In the genomic region with DNA sequence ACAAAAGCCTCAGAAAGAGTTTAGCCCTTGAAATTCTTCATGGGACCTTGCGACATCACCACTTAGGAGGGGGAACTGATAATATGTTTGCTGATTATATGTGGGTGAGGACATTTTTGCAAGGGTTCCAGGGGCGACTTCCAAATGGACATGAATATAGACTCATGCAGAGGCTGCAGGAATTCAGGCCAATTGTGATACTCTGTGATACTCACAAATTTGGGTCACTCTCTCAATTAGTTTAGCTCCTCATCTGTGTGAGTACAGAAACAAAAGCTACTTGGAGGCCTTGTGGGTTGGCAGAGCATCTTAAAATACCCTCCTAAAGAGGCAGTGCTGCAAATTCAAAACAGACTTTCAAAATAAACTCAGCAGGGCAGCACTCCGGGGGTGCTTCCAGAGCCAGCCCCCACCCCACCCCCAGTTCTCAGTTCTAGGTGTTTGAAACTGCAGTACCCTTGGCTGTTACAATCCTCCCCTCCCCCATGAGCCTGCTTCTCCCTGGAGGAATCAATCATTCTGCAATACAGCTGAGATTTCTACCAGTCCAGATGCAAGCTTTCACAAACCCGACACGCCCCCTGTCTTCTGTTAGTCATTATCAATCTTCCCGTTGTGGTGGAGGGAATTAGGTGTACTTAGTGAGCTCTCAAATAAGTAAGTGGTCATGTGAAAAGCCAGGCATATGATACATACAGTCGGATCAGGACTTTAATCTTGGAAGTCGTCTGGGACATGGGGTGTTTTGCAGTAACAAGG, we compare ENCODE assay signal across 9 cellular contexts.
DNase-seq lines count a peak whose midpoint lies in the region; ATAC-seq, FAIRE-seq and TF ChIP-seq lines count a peak whose summit lies in the region.
"Had no signal": no experiment of that assay in that cellular context is flagged by ENCODE, and none has a peak within 500 bp of the region (broad histone marks: within the 10 kb centered on the region; RNA-seq: fewer than 3 reads in every experiment).

No MANE protein-coding gene starts in this region.

- H3K27me3 ChIP-seq in brain microvascular endothelial cell (replicated peaks) = no peaks in the 10 kb centered on the region
- H3K27me3 ChIP-seq: Peyer's patch had no signal

- no peak for TF ChIP-seq POLR2A in H54 (IDR thresholded peaks at IDR 0.05; ENCODE audit: low read depth, low read length)

- H3K4me3 Mint-ChIP-seq in effector memory CD8-positive, alpha-beta T cell = no peak overlapping the region

- FAIRE-seq in H54 (lab: Jason Lieb, UNC) = peak; percentile 48

- in situ Hi-C loops in brain microvascular endothelial cell (cut with HindIII; ENCODE audit: low pct_ligation_motif_present, low sequenced_read_pairs) = no loop called here

- no peak for DNase-seq in H54 (ENCODE audit: insufficient read length, low spot score)
- peak; percentile 93 for DNase-seq in NCI-H2171 treated with DMSO at 0.1 percent for 48 hours (lab: John Stamatoyannopoulos, UW)
- peak; percentile 77 for DNase-seq in brain microvascular endothelial cell
- peak; percentile 33 for DNase-seq in midbrain (lab: John Stamatoyannopoulos, UW)
- no peak for DNase-seq in hepatic stellate cell (ENCODE audit: low spot score)
- DNase-seq in effector memory CD8-positive, alpha-beta T cell = no peak
- DNase-seq in UCSD-AML1 (lab: John Stamatoyannopoulos, UW; ENCODE audit: unreplicated experiment) = no peak

- no peaks in the 10 kb centered on the region for H3K36me3 ChIP-seq in brain microvascular endothelial cell (replicated peaks)
- H3K36me3 ChIP-seq: Peyer's patch had no signal

- H3K27ac ChIP-seq in brain microvascular endothelial cell = no peak overlapping the region

- no peaks in the 10 kb centered on the region for H3K9me3 Mint-ChIP-seq in effector memory CD8-positive, alpha-beta T cell

- peaks cover 2 to 8% of the 10 kb centered on the region in 2 donors for H3K4me1 Mint-ChIP-seq in effector memory CD8-positive, alpha-beta T cell (ENCODE audit: low read depth in 2 of 2)

- H3K27me3 Mint-ChIP-seq in effector memory CD8-positive, alpha-beta T cell = peaks cover 53 to 67% of the 10 kb centered on the region in 2 donors

- no peak overlapping the region for H3K4me3 ChIP-seq in brain microvascular endothelial cell (ENCODE audit: low read depth, low read length)
- H3K4me3 ChIP-seq: Peyer's patch had no signal

- TF ChIP-seq CTCF in brain microvascular endothelial cell (IDR thresholded peaks at IDR 0.05; ENCODE audit: low read depth, low read length, missing control alignments) = peak; percentile 16

- peaks cover 5% of the 10 kb centered on the region for H3K36me3 Mint-ChIP-seq in effector memory CD8-positive, alpha-beta T cell (ENCODE audit: insufficient read depth)

- ATAC-seq in GM18511 (IDR thresholded peaks at IDR 0.05; ENCODE audit: unreplicated experiment) = peak; percentile 60
- ATAC-seq in effector memory CD8-positive, alpha-beta T cell (replicated peaks) = no peak

- H3K27ac Mint-ChIP-seq in effector memory CD8-positive, alpha-beta T cell = no peak overlapping the region

Comparison
In these comparisons a context has a peak if more than half of its experiments do, and no peak if none do; other contexts are left out.
1. DNase-seq: peak in NCI-H2171 treated with DMSO at 0.1 percent for 48 hours (single experiment), brain microvascular endothelial cell (single experiment) and midbrain (single experiment); none in H54 (single experiment), hepatic stellate cell (single experiment), effector memory CD8-positive, alpha-beta T cell (0 of 3) and UCSD-AML1 (single experiment).